14 cellular contexts compared by ENCODE assay signal in the genomic region with DNA sequence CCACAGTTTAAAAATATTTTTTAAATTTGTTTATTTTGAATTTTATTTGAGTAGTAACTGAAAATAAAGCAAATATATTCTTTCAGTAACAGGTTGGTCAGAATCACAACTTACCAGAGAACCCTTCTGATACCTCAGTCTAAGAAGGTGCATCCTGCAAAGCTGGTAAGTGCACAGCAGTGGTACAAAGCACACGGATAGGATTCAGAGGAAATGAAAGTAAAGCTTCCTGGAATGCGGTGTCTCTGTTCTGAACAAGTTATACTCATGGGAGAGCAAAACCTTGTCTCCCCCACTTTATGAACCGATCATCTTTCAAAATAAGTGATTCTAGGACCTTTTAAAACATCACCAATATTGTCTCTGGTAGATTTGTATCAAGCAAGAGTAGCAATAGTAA.
DNase-seq lines count a peak whose midpoint lies in the region; ATAC-seq, FAIRE-seq and TF ChIP-seq lines count a peak whose summit lies in the region.
"Had no signal": no experiment of that assay in that cellular context is flagged by ENCODE, and none has a peak within 500 bp of the region (broad histone marks: within the 10 kb centered on the region; RNA-seq: fewer than 3 reads in every experiment).

No MANE protein-coding gene starts in this region.

- DNase-seq in A673 (ENCODE audit: low spot score): peak; percentile 63
- DNase-seq in H54 (ENCODE audit: insufficient read length, low spot score): no peak
- peak; percentile 37 for DNase-seq in amniotic epithelial cell (ENCODE audit: low read depth)
- no peak for DNase-seq in hepatocyte (ENCODE audit: low spot score)
- DNase-seq in activated effector memory CD4-positive, alpha-beta T cell treated with anti-CD3 and anti-CD28 coated beads, Interleukin-2, amount 50 U/mL, for 16 hours: no peak
- DNase-seq in stimulated activated naive CD8-positive, alpha-beta T cell treated with anti-CD3 and anti-CD28 coated beads, Interleukin-15, Interleukin-2, amounts not matched to agents 100 U/mL and 50 U/mL, for 24 hours: no peak
- DNase-seq in pons (ENCODE audit: low spot score): no peak
- DNase-seq: activated CD4-positive, alpha-beta T cell treated with anti-CD3 and anti-CD28 coated beads, Interleukin-2, amount 10 ng/mL, durations not matched to agents 7 days and 5 days; C1 segment of cervical spinal cord; KG1; mucosa of descending colon; NCI-H446 treated with DMSO at 0.1 percent for 48 hours; spleen had no signal

- FAIRE-seq in H54 (lab: Jason Lieb, UNC): peak; percentile 80

- no TSS peak for BruUV-seq in A673 (replicated peaks; lab: Mats Ljungman, UMichigan)

- no peak for TF ChIP-seq CTCF in A673 (conservative IDR thresholded peaks at IDR 0.05; ENCODE audit: low read depth, low read length)
- TF ChIP-seq CTCF in hepatocyte (IDR thresholded peaks at IDR 0.05; ENCODE audit: poor library complexity): no peak

- H3K36me3 ChIP-seq in A673 (ENCODE audit: insufficient read depth, low read length, poor library complexity, severe bottlenecking) (no peaks in the 10 kb centered on the region), hepatocyte (replicated peaks; ENCODE audit: insufficient read depth, low read depth) (no peaks in the 10 kb centered on the region)
- H3K36me3 ChIP-seq: spleen had no signal

- no peak for TF ChIP-seq POLR2A in H54 (IDR thresholded peaks at IDR 0.05; ENCODE audit: low read depth, low read length)

- intact Hi-C loops in A673 (cut with micrococcal nuclease; ENCODE audit: unreplicated experiment): no loop called here

- peak overlapping the region; percentile 9 for H3K4me3 ChIP-seq in A673 (ENCODE audit: low read depth, low read length, poor library complexity, severe bottlenecking)
- no peak overlapping the region for H3K4me3 ChIP-seq in hepatocyte
- H3K4me3 ChIP-seq: mucosa of descending colon had no signal

- H3K9me3 ChIP-seq in A673 (ENCODE audit: low read depth, low read length, poor library complexity, severe bottlenecking) (no peaks in the 10 kb centered on the region), hepatocyte (ENCODE audit: low read depth) (no peaks in the 10 kb centered on the region)
- H3K9me3 ChIP-seq: mucosa of descending colon, spleen had no signal

- peak overlapping the region; percentile 43 for H3K4me2 ChIP-seq in hepatocyte

- no peaks in the 10 kb centered on the region for H4K20me1 ChIP-seq in hepatocyte (ENCODE audit: insufficient read depth, poor library complexity, severe bottlenecking)

- peaks cover 16% of the 10 kb centered on the region for H3K4me1 ChIP-seq in A673 (ENCODE audit: insufficient read depth, low read length, poor library complexity, severe bottlenecking)
- H3K4me1 ChIP-seq in hepatocyte (ENCODE audit: insufficient read depth): no peaks in the 10 kb centered on the region
- H3K4me1 ChIP-seq: spleen had no signal

- 69% methylated on average over 3 of the region's 3 CpGs for WGBS in hepatocyte (ENCODE audit: low lambda C conversion rate, missing lambda C conversion rate)

- no peaks in the 10 kb centered on the region for H3K27me3 ChIP-seq in A673 (replicated peaks; ENCODE audit: insufficient read depth, low read depth, low read length, poor library complexity)
- H3K27me3 ChIP-seq in hepatocyte: no peaks in the 10 kb centered on the region
- H3K27me3 ChIP-seq: spleen had no signal

- H3K27ac ChIP-seq in A673 (ENCODE audit: low read depth, low read length, poor library complexity, severe bottlenecking) (peak overlapping the region; percentile 59), hepatocyte (no peak overlapping the region)
- H3K27ac ChIP-seq: spleen had no signal

- ATAC-seq in HG02938 (IDR thresholded peaks at IDR 0.05; ENCODE audit: unreplicated experiment): no peak
- ATAC-seq in stimulated activated naive CD8-positive, alpha-beta T cell treated with anti-CD3 and anti-CD28 coated beads, Interleukin-15, Interleukin-2, amounts not matched to agents 100 U/mL and 50 U/mL, for 24 hours: no peak
- ATAC-seq: mucosa of descending colon had no signal

- POLR2A ChIA-PET in A673 (lab: Charles Lee; ENCODE audit: low non-redundant PET): no interaction called here

- peak overlapping the region; percentile 4 for H2AFZ ChIP-seq in hepatocyte

- H3K9me2 ChIP-seq in hepatocyte (replicated peaks; ENCODE audit: insufficient read depth): no peaks in the 10 kb centered on the region

- no peaks in the 10 kb centered on the region for H3K79me2 ChIP-seq in hepatocyte

- CTCF ChIA-PET in A673 (lab: Charles Lee): no interaction called here

Comparison
In these comparisons a context has a peak if more than half of its experiments do, and no peak if none do; other contexts are left out.
1. DNase-seq: peak in A673 (single experiment) and amniotic epithelial cell (single experiment); none in H54 (single experiment), hepatocyte (single experiment), activated effector memory CD4-positive, alpha-beta T cell treated with anti-CD3 and anti-CD28 coated beads, Interleukin-2, amount 50 U/mL, for 16 hours (single experiment), stimulated activated naive CD8-positive, alpha-beta T cell treated with anti-CD3 and anti-CD28 coated beads, Interleukin-15, Interleukin-2, amounts not matched to agents 100 U/mL and 50 U/mL, for 24 hours (single experiment) and pons (single experiment).